ENCODE assay signal across 35 cellular contexts in the genomic region with DNA sequence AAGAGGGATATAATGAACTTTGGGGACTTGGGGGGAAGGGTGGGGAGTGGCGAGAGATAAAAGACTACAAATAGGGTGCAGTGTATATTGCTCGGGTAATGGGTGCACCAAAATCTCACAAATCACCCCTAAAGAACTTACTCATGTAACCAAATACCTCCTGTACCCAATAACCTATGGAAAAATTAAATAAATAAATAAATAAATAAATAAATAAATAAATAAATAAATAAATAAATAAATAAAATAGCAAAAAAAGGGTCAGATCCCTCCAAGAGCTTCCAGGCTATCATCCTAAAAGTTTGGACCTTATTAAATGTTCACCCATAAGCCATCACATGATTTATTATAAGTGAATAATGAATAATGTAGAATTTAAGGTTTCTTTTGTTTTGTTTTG.
"Had no signal": no experiment of that assay in that cellular context is flagged by ENCODE, and none has a peak within 500 bp of the region (broad histone marks: within the 10 kb centered on the region; RNA-seq: fewer than 3 reads in every experiment).

No MANE protein-coding gene starts in this region.

- H3K9me3 ChIP-seq: MG63 had no signal

- H3K4me3 ChIP-seq: MG63 had no signal

- H3K36me3 ChIP-seq: MG63 had no signal

- DNase-seq: Karpas-422, Kasumi-1, MG63, MM.1S, MV-4-11, NCI-H1048, NCI-H1092, NCI-H1092 treated with DMSO at 0.1 percent for 48 hours, NCI-H1105, NCI-H1105 treated with DMSO at 0.1 percent for 48 hours, NCI-H1417, NCI-H1417 treated with DMSO at 0.1 percent for 48 hours, NCI-H1436, NCI-H1436 treated with DMSO at 0.1 percent for 48 hours, NCI-H146, NCI-H1694, NCI-H1694 treated with DMSO at 0.1 percent for 48 hours, NCI-H187, NCI-H187 treated with DMSO at 0.1 percent for 48 hours, NCI-H1930, NCI-H2029, NCI-H2029 treated with DMSO at 0.1 percent for 48 hours, NCI-H2081, NCI-H2081 treated with DMSO at 0.1 percent for 48 hours, NCI-H2107, NCI-H2171, NCI-H2171 treated with DMSO at 0.1 percent for 48 hours, NCI-H2227 treated with DMSO at 0.1 percent for 48 hours, NCI-H226, NCI-H345, NCI-H446, NCI-H446 treated with DMSO at 0.1 percent for 48 hours, NCI-H510A, NCI-H510A treated with DMSO at 0.1 percent for 48 hours, NCI-H524 had no signal
